In the genomic region with DNA sequence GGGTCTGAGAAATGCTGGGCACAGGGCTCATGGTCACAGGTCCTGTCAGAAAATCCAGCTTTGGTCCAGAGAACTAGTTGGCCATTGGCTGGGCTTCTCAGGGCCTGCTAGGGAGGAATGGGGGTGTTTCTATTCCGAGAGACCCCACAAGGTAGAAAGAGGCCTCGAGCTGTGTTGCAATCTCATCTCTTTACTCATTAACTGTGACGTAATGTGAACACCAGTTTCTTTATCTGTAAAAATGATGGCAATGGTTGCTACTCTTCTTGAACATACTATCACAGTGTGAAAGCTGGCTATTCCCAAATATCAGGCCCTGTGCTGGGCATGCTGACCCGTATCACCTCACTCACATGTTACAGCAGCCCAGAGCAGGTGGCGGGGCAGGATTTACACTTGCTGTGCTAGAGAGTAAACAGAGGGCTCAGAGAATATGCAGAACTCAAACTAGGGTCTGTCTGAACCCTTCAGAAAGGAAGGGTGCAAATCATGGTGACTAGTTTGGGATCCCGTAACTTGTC, we compare ENCODE assay signal across 28 cellular contexts. TPM values are rescaled to one million over a fixed set of nuclear protein-coding genes. Genes with fewer than 3 reads are reported as not detected.
A peak's percentile ranks its signal among the peaks of the same experiment; 100 is the strongest.
DNase-seq lines count a peak whose midpoint lies in the region; ATAC-seq and TF ChIP-seq lines count a peak whose summit lies in the region.
"Had no signal": no experiment of that assay in that cellular context is flagged by ENCODE, and none has a peak within 500 bp of the region (broad histone marks: within the 10 kb centered on the region; RNA-seq: fewer than 3 reads in every experiment).

No MANE protein-coding gene starts in this region.

- H4K8ac ChIP-seq in trophoblast cell (ENCODE audit: low read depth, low read length), result peak overlapping the region; percentile 16

- H2BK12ac ChIP-seq in trophoblast cell (ENCODE audit: low read length), result peak overlapping the region; percentile 100

- peak overlapping the region; percentile 18 for H2BK5ac ChIP-seq in trophoblast cell (ENCODE audit: low read depth, low read length, poor library complexity)

- H3K4me3 ChIP-seq in fibroblast of villous mesenchyme (ENCODE audit: low read depth, low read length), result no peak overlapping the region
- no peak overlapping the region for H3K4me3 ChIP-seq in trophoblast cell (ENCODE audit: low read depth, low read length)
- no peak overlapping the region for H3K4me3 ChIP-seq in tibial artery
- H3K4me3 ChIP-seq: esophagus muscularis mucosa, gastroesophageal sphincter, left lung, right atrium auricular region, spleen had no signal

- CTCF ChIA-PET in RWPE1 (lab: Yijun Ruan, JAX), result interaction anchor here (0.5 kb wide), 1 partner anchor 197 kb away, joined by 3 read pairs; no protein-coding TSS in a partner anchor

- peak overlapping the region; percentile 13 for H3K14ac ChIP-seq in trophoblast cell (ENCODE audit: low read length)

- H3K27me3 ChIP-seq in trophoblast cell (ENCODE audit: insufficient read depth, low read length) (no peaks in the 10 kb centered on the region), tibial artery (no peaks in the 10 kb centered on the region)
- H3K27me3 ChIP-seq: esophagus muscularis mucosa, gastroesophageal sphincter, left lung, right atrium auricular region had no signal

- no peak overlapping the region for H3K23ac ChIP-seq in trophoblast cell (ENCODE audit: low read length)

- H2AK5ac ChIP-seq in trophoblast cell (ENCODE audit: low read length), result peak overlapping the region; percentile 99

- H2BK120ac ChIP-seq in trophoblast cell (ENCODE audit: insufficient read depth, low read length, poor library complexity), result peak overlapping the region; percentile 97

- H3K4ac ChIP-seq in trophoblast cell (ENCODE audit: low read depth, low read length), result no peak overlapping the region

- H3K9me3 ChIP-seq in trophoblast cell (ENCODE audit: insufficient read depth, low read depth, low read length), result no peaks in the 10 kb centered on the region
- H3K9me3 ChIP-seq in tibial artery, result no peaks in the 10 kb centered on the region
- H3K9me3 ChIP-seq: esophagus muscularis mucosa, gastroesophageal sphincter, left lung, right atrium auricular region, spleen had no signal

- no peak overlapping the region for H3K4me2 ChIP-seq in trophoblast cell (ENCODE audit: low read length)

- peaks cover 14% of the 10 kb centered on the region for H3K79me2 ChIP-seq in trophoblast cell (ENCODE audit: control insufficient read depth, insufficient read depth, low read length, poor library complexity)
- H3K79me2 ChIP-seq: parathyroid adenoma had no signal

- POLR2A ChIA-PET in RWPE1 (lab: Yijun Ruan, JAX; ENCODE audit: low non-redundant PET), result interaction anchor here (0.6 kb wide), 1 partner anchor 34 kb away, joined by 4 read pairs; no protein-coding TSS in a partner anchor

- H3K4me1 ChIP-seq in trophoblast cell (ENCODE audit: control insufficient read depth in 1 of 2, insufficient read depth in 2 of 2, low read length in 2 of 2), result peaks cover 52 to 56% of the 10 kb centered on the region in 2 experiments
- peaks cover 9 to 56% (median 38%) of the 10 kb centered on the region in 4 donors for H3K4me1 ChIP-seq in tibial artery
- H3K4me1 ChIP-seq: parathyroid adenoma had no signal

- no peak overlapping the region for H2AFZ ChIP-seq in trophoblast cell (ENCODE audit: insufficient read depth, low read length, poor library complexity)
- H2AFZ ChIP-seq: parathyroid adenoma had no signal

- no peak for ATAC-seq in GM18519 (IDR thresholded peaks at IDR 0.05; ENCODE audit: low FRiP score, unreplicated experiment)
- ATAC-seq: activated CD4-positive, alpha-beta T cell treated with anti-CD3 and anti-CD28 coated beads for 36 hours; activated CD8-positive, alpha-beta T cell treated with anti-CD3 and anti-CD28 coated beads, Interleukin-2, amount 10 ng/mL, durations not matched to agents 7 days and 5 days; gastroesophageal sphincter; left lung had no signal

- intact Hi-C loops in tibial artery (cut with DNase I; ENCODE audit: low total_unique reads), result loop anchor here (10.0 kb wide), 1 partner anchor 55 kb away; no protein-coding TSS in a partner anchor

- H3K36me3 ChIP-seq in trophoblast cell (ENCODE audit: control insufficient read depth in 1 of 2, insufficient read depth in 2 of 2, low read length in 2 of 2) (peaks cover 12 to 31% of the 10 kb centered on the region in 2 experiments), tibial artery (peaks cover 0 to 3% (median 0%) of the 10 kb centered on the region in 3 donors)
- H3K36me3 ChIP-seq: right atrium auricular region, spleen had no signal

- peak overlapping the region; percentile 92 for H4K91ac ChIP-seq in trophoblast cell (ENCODE audit: low read depth, low read length)

- H3K27ac ChIP-seq in RWPE1 (peak overlapping the region; percentile 85), trophoblast cell (ENCODE audit: low read depth, low read length) (peak overlapping the region; percentile 88), tibial artery (no peak overlapping the region)
- H3K27ac ChIP-seq: esophagus muscularis mucosa, parathyroid adenoma, spleen had no signal

- H3K9ac ChIP-seq in trophoblast cell (ENCODE audit: low read length), result no peak overlapping the region
- H3K9ac ChIP-seq: parathyroid adenoma had no signal

- WGBS in trophoblast cell (ENCODE audit: extremely low coverage, insufficient coverage, insufficient read length), result no CpG with 5 or more reads among the region's 6 CpGs

- no peak overlapping the region for H4K12ac ChIP-seq in trophoblast cell (ENCODE audit: low read depth, low read length)

- H3K18ac ChIP-seq in trophoblast cell (ENCODE audit: low read length), result peak overlapping the region; percentile 30

- H3K79me1 ChIP-seq in trophoblast cell (ENCODE audit: low read length), result peaks cover 52% of the 10 kb centered on the region

- DNase-seq in ELR (ENCODE audit: low read depth) (peak; percentile 40), RWPE1 (ENCODE audit: low spot score) (no peak), fibroblast of villous mesenchyme (ENCODE audit: low read depth) (peak; percentile 71), trophoblast cell (peak; percentile 65 to 68), tibial artery (no peak), medulla oblongata (ENCODE audit: extremely low spot score) (no peak)
- DNase-seq: activated CD4-positive, alpha-beta T cell treated with anti-CD3 and anti-CD28 coated beads for 36 hours; activated CD8-positive, alpha-beta T cell treated with anti-CD3 and anti-CD28 coated beads, Interleukin-2, amount 10 ng/mL, durations not matched to agents 7 days and 5 days; activated effector memory CD4-positive, alpha-beta T cell treated with anti-CD3 and anti-CD28 coated beads, Interleukin-2, amount 50 U/mL, for 16 hours; activated naive CD8-positive, alpha-beta T cell treated with anti-CD3 and anti-CD28 coated beads, Interleukin-2, amount 10 ng/mL, durations not matched to agents 7 days and 5 days; CD4-positive, CD25-positive, alpha-beta regulatory T cell; central memory CD4-positive, alpha-beta T cell; dermis blood vessel endothelial cell; EL; GOT3; hippocampal formation; immature natural killer cell; NCI-H2081; NCI-H446; NCI-H774; spleen; T-helper 2 cell had no signal

- TF ChIP-seq CTCF in RWPE1 (conservative IDR thresholded peaks at IDR 0.05; ENCODE audit: low read depth) (no peak), fibroblast of villous mesenchyme (IDR thresholded peaks at IDR 0.05; ENCODE audit: insufficient read depth, low read depth, low read length) (no peak), tibial artery (IDR thresholded peaks at IDR 0.05) (no peak)

RNA-seq across cellular contexts. Expression of a gene that starts 35.7 kb away (rescaled TPM):
- 76.3 and 103 TPM in 2 replicates for total RNA-seq in fibroblast of villous mesenchyme
- polyA plus RNA-seq in trophoblast cell (2013), result 12.2 and 12.4 TPM in 2 replicates

Comparison
In these comparisons a context has a peak if more than half of its experiments do, and no peak if none do; other contexts are left out.
1. DNase-seq: peak in ELR (single experiment), fibroblast of villous mesenchyme (single experiment) and trophoblast cell (2 of 2); none in RWPE1 (single experiment), tibial artery (0 of 2) and medulla oblongata (single experiment).
2. H3K27ac ChIP-seq: peak in RWPE1 (single experiment) and trophoblast cell (single experiment); none in tibial artery (0 of 2).